15 cellular contexts compared by ENCODE assay signal in genomic region chr10:86392723-86393094, GRCh38. TPM values are rescaled to one million over a fixed set of nuclear protein-coding genes. Genes with fewer than 3 reads are reported as not detected.
DNase-seq lines count a peak whose midpoint lies in the region; ATAC-seq, FAIRE-seq and TF ChIP-seq lines count a peak whose summit lies in the region.
"Had no signal": no experiment of that assay in that cellular context is flagged by ENCODE, and none has a peak within 500 bp of the region (broad histone marks: within the 10 kb centered on the region; RNA-seq: fewer than 3 reads in every experiment).

No MANE protein-coding gene starts in this region.

- no peak overlapping the region for H3K27ac ChIP-seq in HepG2 (ENCODE audit: extremely low read length, insufficient read depth, low read length)
- H3K27ac ChIP-seq: cardiac muscle cell, esophagus squamous epithelium, tibial artery had no signal

- FAIRE-seq in HepG2 (lab: Jason Lieb, UNC): no peak

- in situ Hi-C loops in HepG2 (cut with HindIII; ENCODE audit: extremely low pct_ligation_motif_present, low pct_unique_long_range_greater_than_20kb): no loop called here

- intact Hi-C loops in HepG2 (cut with micrococcal nuclease; ENCODE audit: unreplicated experiment) (no loop called here), Right ventricle myocardium inferior (cut with DNase I) (no loop called here)

- no peak overlapping the region for H3K4me3 ChIP-seq in HepG2 (replicated peaks in 1 of 3; ENCODE audit: insufficient read depth in 1 of 3, low read depth in 2 of 3, low read length in 3 of 3)
- H3K4me3 ChIP-seq: cardiac muscle cell, esophagus squamous epithelium, tibial artery had no signal

- BruUV-seq in HepG2 (replicated peaks; lab: Mats Ljungman, UMichigan): no TSS peak

- CTCF ChIA-PET in HepG2 (lab: Yijun Ruan, JAX; ENCODE audit: low intra/inter-chr PET ratio, low total read pairs): no interaction called here

- POLR2A ChIA-PET in HepG2 (lab: Yijun Ruan, JAX): no interaction called here

- H4K20me1 ChIP-seq in HepG2 (ENCODE audit: insufficient read depth, low read length): no peaks in the 10 kb centered on the region

- DNase-seq in HepG2 (ENCODE audit: low spot score) (no peak), Right ventricle myocardium inferior (ENCODE audit: missing footprints) (no peak), NCI-H226 (no peak), erythroblast (lab: John Stamatoyannopoulos, UW) (no peak)
- DNase-seq in activated naive CD4-positive, alpha-beta T cell (lab: John Stamatoyannopoulos, UW): no peak
- DNase-seq: CD4-positive, CD25-positive, alpha-beta regulatory T cell; esophagus squamous epithelium; NCI-H524; tibial artery had no signal

- no peak overlapping the region for H2AFZ ChIP-seq in HepG2 (ENCODE audit: low read length)

- ATAC-seq in GM18508 (IDR thresholded peaks at IDR 0.05; ENCODE audit: insufficient read depth, unreplicated experiment): peak; percentile 37
- peak; percentile 62 for ATAC-seq in GM21423 (IDR thresholded peaks at IDR 0.05; ENCODE audit: unreplicated experiment)
- ATAC-seq in HG03066 (IDR thresholded peaks at IDR 0.05; ENCODE audit: low read depth, unreplicated experiment): peak; percentile 53
- no peak for ATAC-seq in HepG2
- ATAC-seq in Right ventricle myocardium inferior: no peak
- ATAC-seq: activated CD4-positive, CD25-positive, alpha-beta regulatory T cell treated with anti-CD3 and anti-CD28 coated beads, Interleukin-2, amount 50 U/mL, for 24 hours had no signal

- no peaks in the 10 kb centered on the region for H3K36me3 ChIP-seq in HepG2 (replicated peaks in 1 of 2; ENCODE audit: control insufficient read depth in 1 of 2, insufficient read depth in 2 of 2, low read length in 2 of 2)
- H3K36me3 ChIP-seq: cardiac muscle cell, esophagus squamous epithelium, tibial artery had no signal

- no peak for TF ChIP-seq CTCF in HepG2 (CRISPR knock-in tag; IDR thresholded peaks at IDR 0.05)

- H3K27me3 ChIP-seq in HepG2 (ENCODE audit: control insufficient read depth in 1 of 2, insufficient read depth in 2 of 2, low read length in 2 of 2): peaks cover 5 to 37% of the 10 kb centered on the region in 2 experiments; a peak in 3 of 5 replicates

- H3K9ac ChIP-seq in HepG2 (ENCODE audit: insufficient read depth, low read depth, low read length): no peak overlapping the region

- H3K4me1 ChIP-seq in HepG2 (ENCODE audit: insufficient read depth, low read length): peaks cover 12% of the 10 kb centered on the region

- TF ChIP-seq POLR2A in HepG2 (IDR thresholded peaks at IDR 0.05; ENCODE audit: insufficient read depth in 1 of 2, low read depth in 2 of 2, low read length in 2 of 2) (no peak), erythroblast (IDR thresholded peaks at IDR 0.05; ENCODE audit: low read length) (no peak)

- 53% methylated on average over 7 of the region's 7 CpGs for WGBS in HepG2 (ENCODE audit: low lambda C conversion rate)

- no peaks in the 10 kb centered on the region for H3K79me2 ChIP-seq in HepG2 (ENCODE audit: insufficient read depth, low read length)

- H3K4me2 ChIP-seq in HepG2 (ENCODE audit: low read depth, low read length): no peak overlapping the region

- TF ChIP-seq EP300 in HepG2 (IDR thresholded peaks at IDR 0.05; ENCODE audit: low read depth in 2 of 2, low read length in 2 of 2) (no peak), HepG2 (CRISPR knock-in tag; IDR thresholded peaks at IDR 0.05; ENCODE audit: borderline replicate concordance) (no peak)

- no peaks in the 10 kb centered on the region for H3K9me3 ChIP-seq in HepG2 (ENCODE audit: low read length)
- H3K9me3 ChIP-seq: esophagus squamous epithelium, tibial artery had no signal

- TF ChIP-seq RAD21 in HepG2 (CRISPR knock-in tag; IDR thresholded peaks at IDR 0.05): no peak

TF ChIP-seq in HepG2, 621 proteins besides CTCF, POLR2A, EP300 and RAD21:
- peak; percentile 57; the same call in 1 of the 2 replicates for TF ChIP-seq MNT (IDR thresholded peaks at IDR 0.05)
- no peak for TF ChIP-seq E2F5 (CRISPR knock-in tag; conservative IDR thresholded peaks at IDR 0.05)

RNA-seq across cellular contexts. Expression of gene GRID1, which starts 26.1 kb away (rescaled TPM):
- not detected in 2 replicates for total RNA-seq in HepG2 (2016; rRNA removed; fragmentation: Illumina TruSeq; extraction: Trizol)
- total RNA-seq in HepG2 (2016; cell fraction: cytosol; rRNA removed; fragmentation: Illumina TruSeq; extraction: Trizol; ENCODE audit: low read depth): not detected in 2 replicates
- not detected in 2 replicates for total RNA-seq in HepG2 (2016; cell fraction: insoluble cytoplasmic fraction; rRNA removed; fragmentation: Illumina TruSeq; extraction: Trizol)
- not detected in 2 replicates for total RNA-seq in HepG2 (2016; cell fraction: membrane; rRNA removed; fragmentation: Illumina TruSeq; extraction: Trizol)
- total RNA-seq in HepG2 (2016; cell fraction: nucleus; rRNA removed; fragmentation: Illumina TruSeq; extraction: Trizol): not detected in 2 replicates
- 0.03 and 0.05 TPM in 2 replicates for polyA plus RNA-seq in HepG2 (2011; rRNA removed)
- 0.01 and 0.03 TPM in 2 replicates for polyA plus RNA-seq in HepG2 (2011; cell fraction: cytosol; rRNA removed)
- polyA plus RNA-seq in HepG2 (2011; cell fraction: nucleus; rRNA removed): not detected in 2 replicates
- polyA plus RNA-seq in HepG2 (2012): not detected in 2 replicates
- not detected in 2 replicates for polyA plus RNA-seq in HepG2 (2016; cell fraction: cytosol; fragmentation: Illumina TruSeq; extraction: Trizol; ENCODE audit: low read depth)
- polyA plus RNA-seq in HepG2 (2016; cell fraction: insoluble cytoplasmic fraction; fragmentation: Illumina TruSeq; extraction: Trizol; ENCODE audit: low read depth): not detected in 2 replicates
- not detected in 2 replicates for polyA plus RNA-seq in HepG2 (2016; cell fraction: membrane; fragmentation: Illumina TruSeq; extraction: Trizol; ENCODE audit: low read depth)
- not detected in 2 replicates for polyA plus RNA-seq in HepG2 (2016; cell fraction: nucleus; fragmentation: Illumina TruSeq; extraction: Trizol; ENCODE audit: insufficient read depth, low read depth)
- 5.3 TPM in 1 of 2 replicates, not detected in the other for polyA minus RNA-seq in HepG2 (2011; rRNA and poly(A)+ RNA removed; ENCODE audit: low replicate concordance)
- polyA minus RNA-seq in HepG2 (2011; cell fraction: cytosol; rRNA and poly(A)+ RNA removed): not detected in 2 replicates
- 0.25 TPM in 1 of 2 replicates, not detected in the other for polyA minus RNA-seq in HepG2 (2011; cell fraction: nucleus; rRNA and poly(A)+ RNA removed)
- total RNA-seq in Right ventricle myocardium inferior: 1.3 TPM
- total RNA-seq: CD4-positive, CD25-positive, alpha-beta regulatory T cell; MCF 10A had no signal
- polyA plus RNA-seq: CD4-positive, CD25-positive, alpha-beta regulatory T cell had no signal

Comparison
In these comparisons a context has a peak if more than half of its experiments do, and no peak if none do; other contexts are left out.
1. ATAC-seq: peak in GM18508 (single experiment), GM21423 (single experiment) and HG03066 (single experiment); none in HepG2 (single experiment) and Right ventricle myocardium inferior (single experiment).